7 cellular contexts compared by ENCODE assay signal in genomic region chr19:19115954-19116353, GRCh38. TPM values are rescaled to one million over a fixed set of nuclear protein-coding genes. Genes with fewer than 3 reads are reported as not detected.
DNase-seq lines count a peak whose midpoint lies in the region; ATAC-seq, FAIRE-seq and TF ChIP-seq lines count a peak whose summit lies in the region.

No MANE protein-coding gene starts in this region.

- ATAC-seq in GM18870 (IDR thresholded peaks at IDR 0.05; ENCODE audit: unreplicated experiment) = no peak

- no peaks in the 10 kb centered on the region for H3K9me3 Mint-ChIP-seq in activated T-helper 2 cell treated with anti-CD3 and anti-CD28 coated beads, Interferon-gamma antibody, Interleukin-2, Interleukin-4, amounts not matched to agents 10 μg/mL and 5 μg/mL and 100 μg/mL, durations not matched to agents 14 hours and 24 hours and 36 hours

- no peak overlapping the region for H3K4me3 Mint-ChIP-seq in activated T-helper 2 cell treated with anti-CD3 and anti-CD28 coated beads, Interferon-gamma antibody, Interleukin-2, Interleukin-4, amounts not matched to agents 10 μg/mL and 5 μg/mL and 100 μg/mL, durations not matched to agents 14 hours and 24 hours and 36 hours (ENCODE audit: low read depth)

- no peak overlapping the region for H3K4me3 ChIP-seq in kidney (ENCODE audit: low read length in 2 of 2)
- H3K4me3 ChIP-seq in tibial artery = no peak overlapping the region

- H3K27ac Mint-ChIP-seq in activated T-helper 2 cell treated with anti-CD3 and anti-CD28 coated beads, Interferon-gamma antibody, Interleukin-2, Interleukin-4, amounts not matched to agents 10 μg/mL and 5 μg/mL and 100 μg/mL, durations not matched to agents 14 hours and 24 hours and 36 hours = no peak overlapping the region

- no peak for FAIRE-seq in kidney (lab: Jason Lieb, UNC)

- H3K4me1 ChIP-seq in kidney (ENCODE audit: control insufficient read depth in 1 of 2, insufficient read depth in 1 of 2, low read depth in 1 of 2, low read length in 2 of 2) (peaks cover 2 to 3% of the 10 kb centered on the region in 2 donors), tibial artery (no peaks in the 10 kb centered on the region)

- H3K9ac ChIP-seq in kidney (ENCODE audit: low read length in 2 of 2) = no peak overlapping the region

- H3K9me3 ChIP-seq in kidney (ENCODE audit: control insufficient read depth in 1 of 2, low read length in 2 of 2) = no peaks in the 10 kb centered on the region
- no peaks in the 10 kb centered on the region for H3K9me3 ChIP-seq in tibial artery

- H3K4me1 Mint-ChIP-seq in activated T-helper 2 cell treated with anti-CD3 and anti-CD28 coated beads, Interferon-gamma antibody, Interleukin-2, Interleukin-4, amounts not matched to agents 10 μg/mL and 5 μg/mL and 100 μg/mL, durations not matched to agents 14 hours and 24 hours and 36 hours (ENCODE audit: low read depth) = peaks cover 5% of the 10 kb centered on the region

- no peaks in the 10 kb centered on the region for H3K27me3 Mint-ChIP-seq in activated T-helper 2 cell treated with anti-CD3 and anti-CD28 coated beads, Interferon-gamma antibody, Interleukin-2, Interleukin-4, amounts not matched to agents 10 μg/mL and 5 μg/mL and 100 μg/mL, durations not matched to agents 14 hours and 24 hours and 36 hours (ENCODE audit: low read depth)

- peak; percentile 88 for DNase-seq in NCI-H82 (lab: John Stamatoyannopoulos, UW)
- DNase-seq in activated T-helper 2 cell treated with anti-CD3 and anti-CD28 coated beads, Interferon-gamma antibody, Interleukin-2, Interleukin-4, amounts not matched to agents 10 μg/mL and 5 μg/mL and 100 μg/mL, durations not matched to agents 14 hours and 24 hours and 36 hours (ENCODE audit: low spot score) = peak; percentile 27
- no peak for DNase-seq in kidney
- no peak for DNase-seq in tibial artery
- no peak for DNase-seq in NCI-H510A treated with DMSO at 0.1 percent for 48 hours (lab: John Stamatoyannopoulos, UW)

- H3K27me3 ChIP-seq in tibial artery = no peaks in the 10 kb centered on the region

- no peaks in the 10 kb centered on the region for H3K36me3 ChIP-seq in kidney (ENCODE audit: control insufficient read depth in 1 of 2, insufficient read depth in 2 of 2, low read length in 2 of 2)
- H3K36me3 ChIP-seq in tibial artery = peaks cover 12 to 27% (median 17%) of the 10 kb centered on the region in 3 donors

- peaks cover 12% of the 10 kb centered on the region for H3K36me3 Mint-ChIP-seq in activated T-helper 2 cell treated with anti-CD3 and anti-CD28 coated beads, Interferon-gamma antibody, Interleukin-2, Interleukin-4, amounts not matched to agents 10 μg/mL and 5 μg/mL and 100 μg/mL, durations not matched to agents 14 hours and 24 hours and 36 hours (ENCODE audit: low read depth)

- intact Hi-C loops in activated T-helper 2 cell treated with anti-CD3 and anti-CD28 coated beads, Interferon-gamma antibody, Interleukin-2, Interleukin-4, amounts not matched to agents 10 μg/mL and 5 μg/mL and 100 μg/mL, durations not matched to agents 14 hours and 24 hours and 36 hours (cut with micrococcal nuclease) = no loop called here
- intact Hi-C loops in kidney (cut with DNase I) = no loop called here
- intact Hi-C loops in tibial artery (cut with DNase I; ENCODE audit: low total_unique reads) = loop anchor here (5.0 kb wide), 1 partner anchor 64 kb away; no protein-coding TSS in a partner anchor

- TF ChIP-seq CTCF in GM12874 (IDR thresholded peaks at IDR 0.05; ENCODE audit: insufficient read depth, low read depth, low read length) (peak; percentile 78), kidney (IDR thresholded peaks at IDR 0.05; ENCODE audit: borderline replicate concordance, extremely low read depth, insufficient read depth) (peak; percentile 52), tibial artery (IDR thresholded peaks at IDR 0.05) (peak; percentile 25 to 31)

- H3K27ac ChIP-seq in kidney (ENCODE audit: low read depth in 2 of 2, low read length in 2 of 2) = no peak overlapping the region
- H3K27ac ChIP-seq in tibial artery = no peak overlapping the region

RNA-seq across cellular contexts. Expression of gene TMEM161A, which starts 22.3 kb away (rescaled TPM):
- 41.4 TPM in 2 replicates for total RNA-seq in activated T-helper 2 cell treated with anti-CD3 and anti-CD28 coated beads, Interferon-gamma antibody, Interleukin-2, Interleukin-4, amounts not matched to agents 10 μg/mL and 5 μg/mL and 100 μg/mL, durations not matched to agents 14 hours and 24 hours and 36 hours
- total RNA-seq in kidney = 23.9 TPM
- 37.1 TPM for polyA plus RNA-seq in kidney (ENCODE audit: insufficient read depth, low read depth, low replicate concordance)

RNA-seq across cellular contexts. Expression of gene SLC25A42, which starts 52.2 kb away (rescaled TPM):
- 9.1 and 9.2 TPM in 2 replicates for total RNA-seq in activated T-helper 2 cell treated with anti-CD3 and anti-CD28 coated beads, Interferon-gamma antibody, Interleukin-2, Interleukin-4, amounts not matched to agents 10 μg/mL and 5 μg/mL and 100 μg/mL, durations not matched to agents 14 hours and 24 hours and 36 hours
- 9.7 TPM for total RNA-seq in kidney
- 70.7 TPM for polyA plus RNA-seq in kidney (ENCODE audit: insufficient read depth, low read depth, low replicate concordance)

RNA-seq across cellular contexts. Expression of gene MEF2B, which starts 54.1 kb away (rescaled TPM):
- 2.7 and 3.0 TPM in 2 replicates for total RNA-seq in activated T-helper 2 cell treated with anti-CD3 and anti-CD28 coated beads, Interferon-gamma antibody, Interleukin-2, Interleukin-4, amounts not matched to agents 10 μg/mL and 5 μg/mL and 100 μg/mL, durations not matched to agents 14 hours and 24 hours and 36 hours
- total RNA-seq in kidney = 3.4 TPM
- polyA plus RNA-seq in kidney (ENCODE audit: insufficient read depth, low read depth, low replicate concordance) = 0.47 TPM

Comparison
In these comparisons a context has a peak if more than half of its experiments do, and no peak if none do; other contexts are left out.
1. CTCF ChIP-seq: peak in every context shown above with its lines; median percentile 78 in GM12874; 52 in kidney; 28 in tibial artery.
2. DNase-seq: peak in NCI-H82 (single experiment) and activated T-helper 2 cell treated with anti-CD3 and anti-CD28 coated beads, Interferon-gamma antibody, Interleukin-2, Interleukin-4, amounts not matched to agents 10 μg/mL and 5 μg/mL and 100 μg/mL, durations not matched to agents 14 hours and 24 hours and 36 hours (single experiment); none in kidney (single experiment), tibial artery (0 of 2) and NCI-H510A treated with DMSO at 0.1 percent for 48 hours (single experiment).